In the genomic region with DNA sequence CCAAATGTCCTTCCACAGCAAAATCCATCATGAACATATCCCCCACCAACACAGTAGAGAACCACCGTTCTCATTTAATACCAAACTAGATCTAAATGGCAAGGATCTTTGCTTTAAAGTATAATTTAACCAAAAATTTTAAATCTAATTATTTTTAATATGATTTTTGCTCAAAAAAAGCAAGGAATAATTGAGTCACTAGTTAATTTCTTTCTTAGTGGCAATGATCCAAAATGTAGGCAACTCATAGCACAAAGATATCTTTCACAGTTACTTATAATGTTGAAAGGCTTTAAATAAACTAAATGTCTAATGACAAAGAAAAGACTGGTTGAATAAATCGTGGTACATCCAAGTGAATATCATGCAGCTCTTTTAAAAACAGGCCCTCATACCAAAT, we compare ENCODE assay signal across 14 cellular contexts. TPM values are rescaled to one million over a fixed set of nuclear protein-coding genes. Genes with fewer than 3 reads are reported as not detected.
DNase-seq lines count a peak whose midpoint lies in the region; ATAC-seq, FAIRE-seq and TF ChIP-seq lines count a peak whose summit lies in the region.
"Had no signal": no experiment of that assay in that cellular context is flagged by ENCODE, and none has a peak within 500 bp of the region (broad histone marks: within the 10 kb centered on the region; RNA-seq: fewer than 3 reads in every experiment).

No MANE protein-coding gene starts in this region.

- no peak overlapping the region for H3K4me2 ChIP-seq in astrocyte (ENCODE audit: low read length)
- no peak overlapping the region for H3K4me2 ChIP-seq in hepatocyte
- H3K4me2 ChIP-seq: BLaER1 had no signal

- WGBS in hepatocyte (ENCODE audit: low lambda C conversion rate, missing lambda C conversion rate), result 78% methylated on average over 2 of the region's 2 CpGs

- H3K36me3 ChIP-seq in astrocyte (ENCODE audit: insufficient read depth, low read length) (no peaks in the 10 kb centered on the region), hepatocyte (replicated peaks; ENCODE audit: insufficient read depth, low read depth) (no peaks in the 10 kb centered on the region)

- no peaks in the 10 kb centered on the region for H3K27me3 Mint-ChIP-seq in natural killer cell treated with Interleukin-12 subunit alpha and Interleukin-12 subunit beta and Interleukin-15 and Interleukin-18, amount 100 ng/mL, for 72 hours
- H3K27me3 Mint-ChIP-seq in natural killer cell (ENCODE audit: low read depth in 2 of 2) (no peaks in the 10 kb centered on the region), astrocyte (ENCODE audit: low read depth, unreplicated experiment) (no peaks in the 10 kb centered on the region)

- H3K4me3 Mint-ChIP-seq in natural killer cell treated with Interleukin-12 subunit alpha and Interleukin-12 subunit beta and Interleukin-15 and Interleukin-18, amount 100 ng/mL, for 72 hours, result no peak overlapping the region
- H3K4me3 Mint-ChIP-seq in natural killer cell (no peak overlapping the region), astrocyte (ENCODE audit: unreplicated experiment) (no peak overlapping the region)

- DNase-seq in natural killer cell treated with Interleukin-12 subunit alpha and Interleukin-12 subunit beta and Interleukin-15 and Interleukin-18, amount 100 ng/mL, for 72 hours (ENCODE audit: low spot score), result no peak
- DNase-seq in natural killer cell (no peak), astrocyte (ENCODE audit: low read depth) (no peak), hepatocyte (ENCODE audit: low spot score) (no peak)
- DNase-seq in activated CD8-positive, alpha-beta memory T cell treated with anti-CD3 and anti-CD28 coated beads, Interleukin-2, amount 50 U/mL, for 48 hours, result no peak
- DNase-seq: 8988T, NCI-H1930, NCI-H2171 treated with DMSO at 0.1 percent for 48 hours, RPMI8226 had no signal

- H3K4me3 ChIP-seq in astrocyte (ENCODE audit: insufficient read depth, low read depth, low read length), result no peak overlapping the region
- no peak overlapping the region for H3K4me3 ChIP-seq in hepatocyte
- H3K4me3 ChIP-seq: BLaER1 had no signal

- no peaks in the 10 kb centered on the region for H3K27me3 ChIP-seq in astrocyte (ENCODE audit: insufficient read depth, low read length)
- no peaks in the 10 kb centered on the region for H3K27me3 ChIP-seq in hepatocyte
- H3K27me3 ChIP-seq: BLaER1 had no signal

- H3K36me3 Mint-ChIP-seq in natural killer cell treated with Interleukin-12 subunit alpha and Interleukin-12 subunit beta and Interleukin-15 and Interleukin-18, amount 100 ng/mL, for 72 hours, result peaks cover 7% of the 10 kb centered on the region
- H3K36me3 Mint-ChIP-seq in natural killer cell, result no peaks in the 10 kb centered on the region
- H3K36me3 Mint-ChIP-seq in astrocyte (ENCODE audit: low read depth, unreplicated experiment), result no peaks in the 10 kb centered on the region

- H3K4me1 ChIP-seq in astrocyte (ENCODE audit: insufficient read depth, low read length), result peaks cover 5% of the 10 kb centered on the region
- peaks cover 10% of the 10 kb centered on the region for H3K4me1 ChIP-seq in hepatocyte (ENCODE audit: insufficient read depth)

- H3K27ac ChIP-seq in astrocyte (ENCODE audit: low read depth, low read length) (no peak overlapping the region), hepatocyte (peak overlapping the region; percentile 89)
- H3K27ac ChIP-seq: BLaER1 had no signal

- no peaks in the 10 kb centered on the region for H3K9me2 ChIP-seq in hepatocyte (replicated peaks; ENCODE audit: insufficient read depth)

- H3K79me2 ChIP-seq in astrocyte (ENCODE audit: insufficient read depth, low read length) (peaks cover 57% of the 10 kb centered on the region), hepatocyte (peaks cover 84% of the 10 kb centered on the region)

- FAIRE-seq in astrocyte (lab: Jason Lieb, UNC), result peak; percentile 39

- H2AFZ ChIP-seq in astrocyte (ENCODE audit: low read depth, low read length) (no peak overlapping the region), hepatocyte (no peak overlapping the region)

- no peak for ATAC-seq in natural killer cell treated with Interleukin-12 subunit alpha and Interleukin-12 subunit beta and Interleukin-15 and Interleukin-18, amount 100 ng/mL, for 72 hours
- ATAC-seq in natural killer cell (no peak), GM19463 (IDR thresholded peaks at IDR 0.05; ENCODE audit: unreplicated experiment) (no peak), GM21447 (IDR thresholded peaks at IDR 0.05; ENCODE audit: unreplicated experiment) (no peak), HG03432 (IDR thresholded peaks at IDR 0.05; ENCODE audit: unreplicated experiment) (no peak)
- ATAC-seq: HCT116 had no signal

- intact Hi-C loops in natural killer cell (cut with micrococcal nuclease), result no loop called here

- H3K9me3 ChIP-seq in astrocyte (ENCODE audit: insufficient read depth, low read depth, low read length) (no peaks in the 10 kb centered on the region), hepatocyte (ENCODE audit: low read depth) (no peaks in the 10 kb centered on the region)

- H3K9ac ChIP-seq in astrocyte (ENCODE audit: low read length), result no peak overlapping the region
- H3K9ac ChIP-seq: BLaER1 had no signal

- TF ChIP-seq CTCF in natural killer cell (IDR thresholded peaks at IDR 0.05), result no peak
- no peak for TF ChIP-seq CTCF in astrocyte (IDR thresholded peaks at IDR 0.05; ENCODE audit: insufficient read depth, low read depth, low read length)
- TF ChIP-seq CTCF in hepatocyte (IDR thresholded peaks at IDR 0.05; ENCODE audit: poor library complexity), result no peak

- H3K9me3 Mint-ChIP-seq in natural killer cell treated with Interleukin-12 subunit alpha and Interleukin-12 subunit beta and Interleukin-15 and Interleukin-18, amount 100 ng/mL, for 72 hours, result no peaks in the 10 kb centered on the region
- H3K9me3 Mint-ChIP-seq in natural killer cell (no peaks in the 10 kb centered on the region), astrocyte (ENCODE audit: unreplicated experiment) (no peaks in the 10 kb centered on the region)

- H3K4me1 Mint-ChIP-seq in natural killer cell treated with Interleukin-12 subunit alpha and Interleukin-12 subunit beta and Interleukin-15 and Interleukin-18, amount 100 ng/mL, for 72 hours (ENCODE audit: low read depth in 2 of 2), result peaks cover 50 to 51% of the 10 kb centered on the region in 2 donors
- H3K4me1 Mint-ChIP-seq in natural killer cell (peaks cover 47 to 66% of the 10 kb centered on the region in 2 donors), astrocyte (ENCODE audit: low read depth, unreplicated experiment) (peaks cover 17% of the 10 kb centered on the region)

- H4K20me1 ChIP-seq in astrocyte (ENCODE audit: insufficient read depth, low read length), result peaks cover 48% of the 10 kb centered on the region
- no peaks in the 10 kb centered on the region for H4K20me1 ChIP-seq in hepatocyte (ENCODE audit: insufficient read depth, poor library complexity, severe bottlenecking)

- peak overlapping the region; percentile 33 to 80 for H3K27ac Mint-ChIP-seq in natural killer cell treated with Interleukin-12 subunit alpha and Interleukin-12 subunit beta and Interleukin-15 and Interleukin-18, amount 100 ng/mL, for 72 hours
- peak overlapping the region in 1 of 2 donors; percentile 65 for H3K27ac Mint-ChIP-seq in natural killer cell
- H3K27ac Mint-ChIP-seq in astrocyte (ENCODE audit: unreplicated experiment), result no peak overlapping the region

RNA-seq across cellular contexts. Expression of gene PTPN2, which starts 20.4 kb away (rescaled TPM):
- total RNA-seq in natural killer cell treated with Interleukin-12 subunit alpha and Interleukin-12 subunit beta and Interleukin-15 and Interleukin-18, amount 100 ng/mL, for 72 hours, result 100 to 1,000 TPM; 151 to 156 TPM
- total RNA-seq in natural killer cell (100 to 1,000 TPM; 110 to 115 (median 112) TPM), astrocyte (20.2 and 25.9 TPM in 2 replicates), hepatocyte (36.7 and 40.3 TPM in 2 replicates)
- polyA plus RNA-seq in hepatocyte, result 30.5 and 32.0 TPM in 2 replicates
